9 cellular contexts compared by ENCODE assay signal in the genomic region with DNA sequence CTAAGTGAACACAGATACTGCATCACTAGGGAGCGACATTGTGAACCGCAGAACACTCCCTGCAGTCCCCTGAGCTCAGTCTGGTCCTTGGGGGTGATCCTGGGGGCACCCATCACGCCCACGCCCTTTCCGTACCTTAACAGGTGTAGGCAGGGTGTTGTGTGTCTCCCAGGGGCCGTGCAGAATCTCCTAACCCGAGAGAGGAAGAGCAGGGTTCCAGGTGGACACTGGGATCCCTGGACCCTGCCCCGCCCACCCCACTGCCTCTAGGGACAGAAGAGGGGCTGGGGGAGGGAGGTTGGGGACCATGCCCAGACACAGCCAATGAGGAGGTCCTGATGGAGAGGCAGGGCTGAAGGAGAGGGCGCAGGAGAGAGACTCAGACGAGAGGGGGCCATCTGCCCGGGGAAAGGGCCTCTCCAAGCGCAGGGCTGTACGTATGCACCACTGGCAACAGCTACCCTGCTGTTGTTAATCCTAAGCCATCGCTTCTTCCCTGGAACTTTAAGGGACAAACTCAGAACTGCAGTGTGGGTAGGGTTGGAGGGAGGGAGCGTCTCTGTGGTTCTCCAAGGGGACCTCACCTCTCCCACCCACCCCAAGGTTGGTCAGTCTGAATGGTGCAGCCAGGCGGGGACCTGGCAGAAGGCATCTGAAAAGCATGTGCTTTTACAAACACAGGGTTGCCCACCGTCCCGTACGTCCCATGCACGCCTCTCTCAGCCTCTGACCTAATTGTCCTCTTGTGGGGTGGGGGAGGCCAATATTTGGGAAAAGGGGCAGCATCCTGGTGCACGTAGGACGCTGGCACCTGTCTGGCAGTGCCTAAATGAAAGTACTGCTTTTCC. TPM values are rescaled to one million over a fixed set of nuclear protein-coding genes. Genes with fewer than 3 reads are reported as not detected.
A peak's percentile ranks its signal among the peaks of the same experiment; 100 is the strongest.
DNase-seq lines count a peak whose midpoint lies in the region; ATAC-seq and TF ChIP-seq lines count a peak whose summit lies in the region.
"Had no signal": no experiment of that assay in that cellular context is flagged by ENCODE, and none has a peak within 500 bp of the region (broad histone marks: within the 10 kb centered on the region; RNA-seq: fewer than 3 reads in every experiment).

No MANE protein-coding gene starts in this region.

- H3K27me3 ChIP-seq in duodenal mucosa (ENCODE audit: control insufficient read depth in 1 of 2, insufficient read depth in 2 of 2, low read length in 2 of 2) (no peaks in the 10 kb centered on the region), thoracic aorta (replicated peaks; ENCODE audit: insufficient read depth) (no peaks in the 10 kb centered on the region), osteoblast (ENCODE audit: insufficient read depth, low read length) (no peaks in the 10 kb centered on the region), SJCRH30 (no peaks in the 10 kb centered on the region)

- no peaks in the 10 kb centered on the region for H3K4me1 ChIP-seq in duodenal mucosa (ENCODE audit: control insufficient read depth in 1 of 2, insufficient read depth in 2 of 2, low read length in 2 of 2)
- H3K4me1 ChIP-seq in thoracic aorta (ENCODE audit: control insufficient read depth in 1 of 2, low read depth in 2 of 2), result no peaks in the 10 kb centered on the region
- no peaks in the 10 kb centered on the region for H3K4me1 ChIP-seq in osteoblast (ENCODE audit: insufficient read depth, low read length)
- no peaks in the 10 kb centered on the region for H3K4me1 ChIP-seq in SJCRH30

- H3K9ac ChIP-seq in duodenal mucosa (ENCODE audit: low read depth in 1 of 2, low read length in 2 of 2), result peak overlapping the region; percentile 18 to 25

- H3K27ac ChIP-seq in duodenal mucosa (ENCODE audit: low read depth, low read length) (no peak overlapping the region), thoracic aorta (no peak overlapping the region), osteoblast (ENCODE audit: low read depth, low read length) (no peak overlapping the region), SJCRH30 (no peak overlapping the region)

- H3K36me3 ChIP-seq in duodenal mucosa (ENCODE audit: control insufficient read depth in 1 of 2, insufficient read depth in 2 of 2, low read length in 2 of 2) (no peaks in the 10 kb centered on the region), thoracic aorta (no peaks in the 10 kb centered on the region), osteoblast (ENCODE audit: insufficient read depth, low read length) (no peaks in the 10 kb centered on the region), SJCRH30 (no peaks in the 10 kb centered on the region)

- no peaks in the 10 kb centered on the region for H3K79me2 ChIP-seq in osteoblast (ENCODE audit: insufficient read depth, low read length)

- peak; percentile 22 for ATAC-seq in HG02798 (IDR thresholded peaks at IDR 0.05; ENCODE audit: poor library complexity, unreplicated experiment)
- ATAC-seq in thoracic aorta (ENCODE audit: insufficient number of reproducible peaks, low FRiP score, low read depth), result no peak

- DNase-seq in GM12865 (ENCODE audit: low read depth), result peak; percentile 63
- DNase-seq in SKM-1 (lab: John Stamatoyannopoulos, UW; ENCODE audit: unreplicated experiment), result peak; percentile 23
- no peak for DNase-seq in thoracic aorta (ENCODE audit: low spot score)
- no peak for DNase-seq in osteoblast (ENCODE audit: insufficient read length, low spot score, missing footprints)
- no peak for DNase-seq in RKO (ENCODE audit: low spot score)
- DNase-seq in SJCRH30, result no peak

- no peak overlapping the region for H3K4me2 ChIP-seq in osteoblast (ENCODE audit: insufficient read depth, low read length)

- H3K9me3 ChIP-seq in duodenal mucosa (ENCODE audit: control insufficient read depth in 1 of 2, low read length in 2 of 2), result no peaks in the 10 kb centered on the region
- no peaks in the 10 kb centered on the region for H3K9me3 ChIP-seq in thoracic aorta
- H3K9me3 ChIP-seq in osteoblast (ENCODE audit: low read depth, low read length), result no peaks in the 10 kb centered on the region
- no peaks in the 10 kb centered on the region for H3K9me3 ChIP-seq in SJCRH30 (replicated peaks)

- no peaks in the 10 kb centered on the region for H4K20me1 ChIP-seq in osteoblast (ENCODE audit: insufficient read depth, low read length)

- H3K4me3 ChIP-seq in GM12865 (ENCODE audit: low read depth, low read length) (peak overlapping the region; percentile 93), duodenal mucosa (ENCODE audit: low read depth in 1 of 2, low read length in 2 of 2) (peak overlapping the region; percentile 53), thoracic aorta (peak overlapping the region; percentile 65), osteoblast (ENCODE audit: insufficient read depth, low read length) (no peak overlapping the region), SJCRH30 (no peak overlapping the region)

- TF ChIP-seq CTCF in GM12865 (IDR thresholded peaks at IDR 0.05; ENCODE audit: insufficient read depth, low read depth, low read length, missing control alignments) (no peak), thoracic aorta (IDR thresholded peaks at IDR 0.05) (no peak), osteoblast (IDR thresholded peaks at IDR 0.05; ENCODE audit: extremely low read depth, low read depth, low read length) (no peak)

- no peak overlapping the region for H2AFZ ChIP-seq in osteoblast (ENCODE audit: low read length)

RNA-seq across cellular contexts. Expression of a gene that starts 2.4 kb away (rescaled TPM):
- total RNA-seq in thoracic aorta (1 to 10 TPM; 4.0 to 4.2 TPM), osteoblast (under 0.01 TPM in 1 of 2 replicates, not detected in the other)
- total RNA-seq in SJCRH30 (2014; rRNA removed; shearing (Covaris generic)), result 0.05 and 0.08 TPM in 2 replicates
- total RNA-seq: myocyte had no signal

RNA-seq across cellular contexts. Expression of a gene that starts 56.9 kb away (rescaled TPM):
- total RNA-seq in thoracic aorta, result 10 to 100 TPM; 53.3 to 71.5 TPM
- 17.7 and 18.5 TPM in 2 replicates for total RNA-seq in osteoblast
- 25.7 and 28.4 TPM in 2 replicates for total RNA-seq in SJCRH30 (2014; rRNA removed; shearing (Covaris generic))

Comparison
In these comparisons a context has a peak if more than half of its experiments do, and no peak if none do; other contexts are left out.
1. DNase-seq: peak in GM12865 (single experiment) and SKM-1 (single experiment); none in thoracic aorta (single experiment), osteoblast (single experiment), RKO (single experiment) and SJCRH30 (0 of 2).
2. H3K4me3 ChIP-seq: peak in GM12865 (single experiment), duodenal mucosa (2 of 2) and thoracic aorta (single experiment); none in osteoblast (single experiment) and SJCRH30 (single experiment).